ENCODE assay signal across 21 cellular contexts in genomic region chr6:11491596-11491995, GRCh38.
"Had no signal": no experiment of that assay in that cellular context is flagged by ENCODE, and none has a peak within 500 bp of the region (broad histone marks: within the 10 kb centered on the region; RNA-seq: fewer than 3 reads in every experiment).

No MANE protein-coding gene starts in this region.

- H3K4me1 ChIP-seq: colonic mucosa, foreskin keratinocyte, psoas muscle had no signal

- H3K9me3 ChIP-seq: colonic mucosa, psoas muscle had no signal

- H3K9me3 Mint-ChIP-seq: activated CD4-positive, alpha-beta T cell treated with anti-CD3 and anti-CD28 coated beads, Interleukin-2, amount 10 ng/mL, durations not matched to agents 24 days and 14 days; activated CD8-positive, alpha-beta T cell treated with anti-CD3 and anti-CD28 coated beads for 36 hours; activated T-helper 17 cell treated with anti-CD3 and anti-CD28 coated beads, Interleukin-2, amount 50 U/mL, for 72 hours; central memory CD8-positive, alpha-beta T cell; naive thymus-derived CD4-positive, alpha-beta T cell; neural progenitor cell had no signal

- ATAC-seq: activated CD8-positive, alpha-beta T cell treated with anti-CD3 and anti-CD28 coated beads for 36 hours; foreskin keratinocyte; left cardiac atrium; psoas muscle; right cardiac atrium had no signal

- H3K27me3 Mint-ChIP-seq: activated T-helper 17 cell treated with anti-CD3 and anti-CD28 coated beads, Interleukin-2, amount 50 U/mL, for 72 hours; central memory CD8-positive, alpha-beta T cell; naive thymus-derived CD4-positive, alpha-beta T cell had no signal

- H3K4me1 Mint-ChIP-seq: activated T-helper 17 cell treated with anti-CD3 and anti-CD28 coated beads, Interleukin-2, amount 50 U/mL, for 72 hours; central memory CD8-positive, alpha-beta T cell; naive thymus-derived CD4-positive, alpha-beta T cell had no signal

- H3K36me3 Mint-ChIP-seq: naive thymus-derived CD4-positive, alpha-beta T cell; neural progenitor cell had no signal

- H3K27me3 ChIP-seq: brain microvascular endothelial cell, colonic mucosa, foreskin keratinocyte, hepatocyte, neural progenitor cell had no signal

- H3K4me3 Mint-ChIP-seq: activated CD4-positive, alpha-beta T cell treated with anti-CD3 and anti-CD28 coated beads, Interleukin-2, amount 10 ng/mL, durations not matched to agents 24 days and 14 days; activated CD8-positive, alpha-beta T cell treated with anti-CD3 and anti-CD28 coated beads for 36 hours; activated T-helper 17 cell treated with anti-CD3 and anti-CD28 coated beads, Interleukin-2, amount 50 U/mL, for 72 hours; central memory CD8-positive, alpha-beta T cell; naive thymus-derived CD4-positive, alpha-beta T cell; neural progenitor cell had no signal

- H3K27ac Mint-ChIP-seq: activated CD4-positive, alpha-beta T cell treated with anti-CD3 and anti-CD28 coated beads, Interleukin-2, amount 10 ng/mL, durations not matched to agents 24 days and 14 days; activated CD8-positive, alpha-beta T cell treated with anti-CD3 and anti-CD28 coated beads for 36 hours; activated T-helper 17 cell treated with anti-CD3 and anti-CD28 coated beads, Interleukin-2, amount 50 U/mL, for 72 hours; naive thymus-derived CD4-positive, alpha-beta T cell; neural progenitor cell had no signal

- H3K36me3 ChIP-seq: brain microvascular endothelial cell, colonic mucosa, neural progenitor cell had no signal

- H3K4me3 ChIP-seq: colonic mucosa, hepatocyte, neural progenitor cell, psoas muscle, skin epidermis had no signal

- FAIRE-seq: islet of Langerhans had no signal

- DNase-seq: activated CD4-positive, alpha-beta T cell treated with anti-CD3 and anti-CD28 coated beads, Interleukin-2, amount 10 ng/mL, durations not matched to agents 24 days and 14 days; activated CD4-positive, CD25-positive, alpha-beta regulatory T cell; activated CD8-positive, alpha-beta T cell treated with anti-CD3 and anti-CD28 coated beads for 36 hours; activated naive CD4-positive, alpha-beta T cell treated with Interleukin-2 at 50 U/mL for 16 hours; activated T-cell treated with anti-CD3 and anti-CD28 coated beads, Interleukin-2, amount 50 U/mL, for 1 hour; anterior cingulate cortex; brain microvascular endothelial cell; colonic mucosa; foreskin keratinocyte; left cardiac atrium; mesendoderm; naive thymus-derived CD4-positive, alpha-beta T cell; psoas muscle; right cardiac atrium; stimulated activated CD4-positive, alpha-beta T cell treated with anti-CD3 and anti-CD28 coated beads, Interleukin-4, amount 100 ng/mL, for 1 hour had no signal

- H3K27ac ChIP-seq: brain microvascular endothelial cell, colonic mucosa, foreskin keratinocyte, hepatocyte, neural progenitor cell, psoas muscle, skin epidermis had no signal
